8 cellular contexts compared by ENCODE assay signal in genomic region chr7:74290999-74291441, GRCh38. TPM values are rescaled to one million over a fixed set of nuclear protein-coding genes. Genes with fewer than 3 reads are reported as not detected.
DNase-seq lines count a peak whose midpoint lies in the region; ATAC-seq and TF ChIP-seq lines count a peak whose summit lies in the region.

No MANE protein-coding gene starts in this region.

- DNase-seq in AG04450 (ENCODE audit: low read depth, low spot score) (no peak), GM13977 (ENCODE audit: low spot score) (peak; percentile 16), astrocyte of the cerebellum (ENCODE audit: low read depth) (no peak), memory B cell (ENCODE audit: low spot score in 2 of 2) (no peak), NCI-H1436 (lab: John Stamatoyannopoulos, UW) (no peak)
- DNase-seq in activated naive CD4-positive, alpha-beta T cell treated with anti-CD3 and anti-CD28 coated beads, Interleukin-2, amount 50 U/mL, for 72 hours (ENCODE audit: low spot score in 2 of 2): no peak
- DNase-seq in stimulated activated naive CD8-positive, alpha-beta T cell treated with anti-CD3 and anti-CD28 coated beads, Interleukin-15, amount 100 ng/mL, for 72 hours: no peak

- H3K9me3 ChIP-seq in AG04450 (ENCODE audit: control insufficient read depth, insufficient read depth, low read length): no peaks in the 10 kb centered on the region; the same call in 1 of the 2 replicates

- peaks cover 30% of the 10 kb centered on the region for H3K4me1 Mint-ChIP-seq in memory B cell
- H3K4me1 Mint-ChIP-seq in stimulated activated naive CD8-positive, alpha-beta T cell treated with anti-CD3 and anti-CD28 coated beads, Interleukin-15, amount 100 ng/mL, for 72 hours: peaks cover 32% of the 10 kb centered on the region

- H3K9me3 Mint-ChIP-seq in memory B cell: no peaks in the 10 kb centered on the region
- no peaks in the 10 kb centered on the region for H3K9me3 Mint-ChIP-seq in activated naive CD4-positive, alpha-beta T cell treated with anti-CD3 and anti-CD28 coated beads, Interleukin-2, amount 50 U/mL, for 72 hours
- H3K9me3 Mint-ChIP-seq in stimulated activated naive CD8-positive, alpha-beta T cell treated with anti-CD3 and anti-CD28 coated beads, Interleukin-15, amount 100 ng/mL, for 72 hours: no peaks in the 10 kb centered on the region

- POLR2A ChIA-PET in AG04450 (lab: Yijun Ruan, JAX): no interaction called here

- no peaks in the 10 kb centered on the region for H3K27me3 Mint-ChIP-seq in memory B cell
- H3K27me3 Mint-ChIP-seq in stimulated activated naive CD8-positive, alpha-beta T cell treated with anti-CD3 and anti-CD28 coated beads, Interleukin-15, amount 100 ng/mL, for 72 hours: peaks cover 65% of the 10 kb centered on the region

- peaks cover 3% of the 10 kb centered on the region for H3K36me3 Mint-ChIP-seq in memory B cell
- H3K36me3 Mint-ChIP-seq in activated naive CD4-positive, alpha-beta T cell treated with anti-CD3 and anti-CD28 coated beads, Interleukin-2, amount 50 U/mL, for 72 hours: no peaks in the 10 kb centered on the region

- TF ChIP-seq CTCF in AG04450 (IDR thresholded peaks at IDR 0.05; ENCODE audit: low read depth, low read length) (no peak), GM13977 (IDR thresholded peaks at IDR 0.05; ENCODE audit: extremely low read depth, insufficient read depth, missing control alignments) (no peak), astrocyte of the cerebellum (IDR thresholded peaks at IDR 0.05; ENCODE audit: low read depth, low read length, missing control alignments) (no peak)

- no peaks in the 10 kb centered on the region for H3K27me3 ChIP-seq in AG04450 (ENCODE audit: control insufficient read depth, insufficient read depth, low read length)

- H3K4me3 ChIP-seq in AG04450 (ENCODE audit: low read depth, low read length): peak overlapping the region; percentile 87
- peak overlapping the region; percentile 86 for H3K4me3 ChIP-seq in astrocyte of the cerebellum (ENCODE audit: low read depth, low read length)

- no peak overlapping the region for H3K27ac ChIP-seq in AG04450 (ENCODE audit: low read depth, low read length)

- peak overlapping the region; percentile 46 for H3K27ac Mint-ChIP-seq in memory B cell
- no peak overlapping the region for H3K27ac Mint-ChIP-seq in activated naive CD4-positive, alpha-beta T cell treated with anti-CD3 and anti-CD28 coated beads, Interleukin-2, amount 50 U/mL, for 72 hours
- H3K27ac Mint-ChIP-seq in stimulated activated naive CD8-positive, alpha-beta T cell treated with anti-CD3 and anti-CD28 coated beads, Interleukin-15, amount 100 ng/mL, for 72 hours: no peak overlapping the region

- peak overlapping the region; percentile 84 for H3K4me3 Mint-ChIP-seq in memory B cell
- H3K4me3 Mint-ChIP-seq in stimulated activated naive CD8-positive, alpha-beta T cell treated with anti-CD3 and anti-CD28 coated beads, Interleukin-15, amount 100 ng/mL, for 72 hours: no peak overlapping the region

- CTCF ChIA-PET in AG04450 (lab: Charles Lee): interaction anchor here (1.5 kb wide), 1 partner anchor 110 kb away, joined by 6 read pairs; no protein-coding TSS in a partner anchor

- ATAC-seq in memory B cell (ENCODE audit: low read depth) (no peak), HG02759 (IDR thresholded peaks at IDR 0.05; ENCODE audit: unreplicated experiment) (no peak)
- ATAC-seq in activated naive CD4-positive, alpha-beta T cell treated with anti-CD3 and anti-CD28 coated beads, Interleukin-2, amount 50 U/mL, for 72 hours: no peak
- ATAC-seq in stimulated activated naive CD8-positive, alpha-beta T cell treated with anti-CD3 and anti-CD28 coated beads, Interleukin-15, amount 100 ng/mL, for 72 hours: no peak

- in situ Hi-C loops in GM13977 (cut with MboI; ENCODE audit: low pct_unique_long_range_greater_than_20kb, low sequenced_read_pairs, unreplicated experiment): no loop called here
- in situ Hi-C loops in astrocyte of the cerebellum (cut with HindIII; ENCODE audit: low sequenced_read_pairs): no loop called here

RNA-seq across cellular contexts. Expression of gene CLIP2, which starts 1.8 kb away (rescaled TPM):
- polyA plus RNA-seq in AG04450 (2011; rRNA removed): 7.2 and 11.9 TPM in 2 replicates
- polyA minus RNA-seq in AG04450 (2011; rRNA and poly(A)+ RNA removed): 18.6 and 20.1 TPM in 2 replicates
- total RNA-seq in activated naive CD4-positive, alpha-beta T cell treated with anti-CD3 and anti-CD28 coated beads, Interleukin-2, amount 50 U/mL, for 72 hours: 1 to 10 TPM in 1 of 2 donors, under 1 TPM in 1; 0.89 to 1.1 TPM

RNA-seq across cellular contexts. Expression of gene RFC2, which starts 36.8 kb away (rescaled TPM):
- 11.3 and 15.4 TPM in 2 replicates for polyA plus RNA-seq in AG04450 (2011; rRNA removed)
- polyA minus RNA-seq in AG04450 (2011; rRNA and poly(A)+ RNA removed): 14.2 and 19.2 TPM in 2 replicates
- 10 to 100 TPM; 80.1 to 84.5 TPM for total RNA-seq in activated naive CD4-positive, alpha-beta T cell treated with anti-CD3 and anti-CD28 coated beads, Interleukin-2, amount 50 U/mL, for 72 hours
